In the genomic region with DNA sequence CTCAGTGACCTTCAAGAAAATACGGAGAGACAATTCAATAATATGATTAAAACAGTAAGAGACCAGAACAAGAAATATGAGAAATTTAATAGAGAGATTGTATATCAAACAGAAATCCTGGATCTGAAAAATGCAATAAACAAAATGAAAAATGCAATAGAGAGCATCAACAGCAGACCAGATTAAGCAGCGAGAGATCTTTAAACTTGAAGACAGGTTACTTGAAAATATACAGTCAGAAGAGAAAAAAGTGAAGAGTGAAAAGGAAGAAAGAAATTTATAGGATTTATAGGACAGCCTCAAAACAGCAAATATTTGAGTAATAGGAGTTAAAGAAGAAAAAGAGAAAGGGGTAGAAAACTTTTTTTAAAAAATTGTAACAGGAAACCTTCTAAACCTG, we compare ENCODE assay signal across 33 cellular contexts.
"Had no signal": no experiment of that assay in that cellular context is flagged by ENCODE, and none has a peak within 500 bp of the region (broad histone marks: within the 10 kb centered on the region; RNA-seq: fewer than 3 reads in every experiment).

No MANE protein-coding gene starts in this region.

- H3K4me3 ChIP-seq: adrenal gland, body of pancreas, breast epithelium had no signal

- DNase-seq: activated B cell treated with CpG ODN at 0.5 μM for 24 hours; activated CD4-positive, alpha-beta memory T cell treated with anti-CD3 and anti-CD28 coated beads for 36 hours; activated CD4-positive, alpha-beta T cell treated with anti-CD3 and anti-CD28 coated beads for 4 hours; activated CD4-positive, alpha-beta T cell treated with anti-CD3 and anti-CD28 coated beads, Interleukin-2, amount 10 ng/mL, durations not matched to agents 24 days and 14 days; activated CD4-positive, alpha-beta T cell treated with anti-CD3 and anti-CD28 coated beads, Interleukin-2, amount 50 U/mL, for 1 hour; activated CD4-positive, alpha-beta T cell treated with anti-CD3 and anti-CD28 coated beads, Interleukin-2, amount 50 U/mL, for 4 hours; activated CD4-positive, CD25-positive, alpha-beta regulatory T cell treated with anti-CD3 and anti-CD28 coated beads, Interleukin-2, amount 50 U/mL, for 72 hours; activated CD8-positive, alpha-beta memory T cell treated with anti-CD3 and anti-CD28 coated beads, Interleukin-2, amount 50 U/mL, for 4 hours; activated CD8-positive, alpha-beta T cell treated with anti-CD3 and anti-CD28 coated beads for 36 hours; activated effector memory CD4-positive, alpha-beta T cell treated with anti-CD3 and anti-CD28 coated beads, Interleukin-2, amount 50 U/mL, for 16 hours; activated gamma-delta T cell treated with Interleukin-2 at 50 U/mL for 16 hours; activated naive CD4-positive, alpha-beta T cell; activated naive CD4-positive, alpha-beta T cell treated with anti-CD3 and anti-CD28 coated beads for 36 hours; activated naive CD4-positive, alpha-beta T cell treated with anti-CD3 and anti-CD28 coated beads, Interleukin-2, amount 50 U/mL, for 16 hours; activated naive CD8-positive, alpha-beta T cell treated with anti-CD3 and anti-CD28 coated beads for 36 hours; activated T-cell treated with anti-CD3 and anti-CD28 coated beads for 4 hours; activated T-cell treated with anti-CD3 and anti-CD28 coated beads, Interleukin-2, amount 50 U/mL, for 1 hour; activated T-cell treated with anti-CD3 and anti-CD28 coated beads, Interleukin-2, amount 50 U/mL, for 48 hours; adrenal gland; amniotic stem cell; aorta; body of pancreas; brain microvascular endothelial cell; central memory CD4-positive, alpha-beta T cell; T-helper 2 cell; T-helper 9 cell had no signal

- FAIRE-seq: astrocyte, colon, TTC549 had no signal

- H3K27me3 ChIP-seq: adrenal gland, body of pancreas, brain microvascular endothelial cell, breast epithelium had no signal

- H3K36me3 ChIP-seq: adrenal gland, brain microvascular endothelial cell, breast epithelium had no signal

- H3K27ac ChIP-seq: adrenal gland, body of pancreas, brain microvascular endothelial cell, breast epithelium, VCaP had no signal

- H3K4me1 ChIP-seq: adrenal gland, body of pancreas, breast epithelium had no signal

- ATAC-seq: activated CD8-positive, alpha-beta T cell treated with anti-CD3 and anti-CD28 coated beads for 36 hours; activated naive CD4-positive, alpha-beta T cell treated with anti-CD3 and anti-CD28 coated beads, Interleukin-2, amount 50 U/mL, for 72 hours; activated T-helper 17 cell treated with anti-CD3 and anti-CD28 coated beads, Interleukin-2, amount 50 U/mL, for 72 hours; body of pancreas had no signal
